Comparison of ENCODE assay signal across 2 cellular contexts in the genomic region with DNA sequence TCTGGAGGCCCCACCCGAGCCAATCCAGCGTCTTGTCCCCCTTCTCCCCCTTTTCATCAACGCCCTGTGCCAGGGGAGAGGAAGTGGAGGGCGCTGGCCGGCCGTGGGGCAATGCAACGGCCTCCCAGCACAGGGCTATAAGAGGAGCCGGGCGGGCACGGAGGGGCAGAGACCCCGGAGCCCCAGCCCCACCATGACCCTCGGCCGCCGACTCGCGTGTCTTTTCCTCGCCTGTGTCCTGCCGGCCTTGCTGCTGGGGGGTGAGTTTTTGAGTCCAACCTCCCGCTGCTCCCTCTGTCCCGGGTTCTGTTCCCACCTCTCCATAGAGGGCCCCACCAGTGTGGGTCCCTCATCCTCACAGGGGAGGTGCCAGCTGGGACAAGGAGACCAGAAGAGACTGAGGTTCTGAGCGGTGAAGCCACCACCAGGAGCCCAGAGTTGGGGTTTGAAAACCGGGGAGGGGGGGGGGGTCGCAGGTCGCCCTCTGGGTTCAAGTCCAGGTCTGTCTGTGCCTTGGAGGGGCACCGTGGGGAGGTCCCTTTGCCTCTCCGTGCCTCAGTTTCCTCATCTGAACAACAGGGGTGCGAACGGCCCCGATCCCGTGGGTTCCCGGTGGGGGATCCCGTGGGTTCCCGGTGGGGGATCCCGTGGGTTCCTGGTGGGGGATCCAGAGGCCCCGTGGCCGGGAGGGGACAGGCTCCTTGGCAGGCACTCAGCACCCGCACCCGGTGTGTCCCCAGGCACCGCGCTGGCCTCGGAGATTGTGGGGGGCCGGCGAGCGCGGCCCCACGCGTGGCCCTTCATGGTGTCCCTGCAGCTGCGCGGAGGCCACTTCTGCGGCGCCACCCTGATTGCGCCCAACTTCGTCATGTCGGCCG.
TF ChIP-seq lines count a peak whose summit lies in the region.

Gene ELANE (plus strand): TSS at position 168 of the 878 bp plus-strand sequence. CDS start 26 bp downstream, at position 194.

TF ChIP-seq in liver, 16 proteins besides CTCF, POLR2A, EP300 and RAD21:
- no peak for TF ChIP-seq REST (IDR thresholded peaks at IDR 0.05)
- no peak for TF ChIP-seq EGR1 (IDR thresholded peaks at IDR 0.05; ENCODE audit: low read depth in 2 of 2)
- TF ChIP-seq, protein P1, sequence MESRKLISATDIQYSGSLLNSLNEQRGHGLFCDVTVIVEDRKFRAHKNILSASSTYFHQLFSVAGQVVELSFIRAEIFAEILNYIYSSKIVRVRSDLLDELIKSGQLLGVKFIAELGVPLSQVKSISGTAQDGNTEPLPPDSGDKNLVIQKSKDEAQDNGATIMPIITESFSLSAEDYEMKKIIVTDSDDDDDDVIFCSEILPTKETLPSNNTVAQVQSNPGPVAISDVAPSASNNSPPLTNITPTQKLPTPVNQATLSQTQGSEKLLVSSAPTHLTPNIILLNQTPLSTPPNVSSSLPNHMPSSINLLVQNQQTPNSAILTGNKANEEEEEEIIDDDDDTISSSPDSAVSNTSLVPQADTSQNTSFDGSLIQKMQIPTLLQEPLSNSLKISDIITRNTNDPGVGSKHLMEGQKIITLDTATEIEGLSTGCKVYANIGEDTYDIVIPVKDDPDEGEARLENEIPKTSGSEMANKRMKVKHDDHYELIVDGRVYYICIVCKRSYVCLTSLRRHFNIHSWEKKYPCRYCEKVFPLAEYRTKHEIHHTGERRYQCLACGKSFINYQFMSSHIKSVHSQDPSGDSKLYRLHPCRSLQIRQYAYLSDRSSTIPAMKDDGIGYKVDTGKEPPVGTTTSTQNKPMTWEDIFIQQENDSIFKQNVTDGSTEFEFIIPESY (IDR thresholded peaks at IDR 0.05) = no peak
- no peak for TF ChIP-seq NR2F2 (IDR thresholded peaks at IDR 0.05)
- no peak for TF ChIP-seq RXRA (IDR thresholded peaks at IDR 0.05)
- TF ChIP-seq YY1 (IDR thresholded peaks at IDR 0.05) = no peak
- TF ChIP-seq FOXA2 (IDR thresholded peaks at IDR 0.05) = no peak
- TF ChIP-seq SP1 (IDR thresholded peaks at IDR 0.05) = no peak
- TF ChIP-seq, protein P2, sequence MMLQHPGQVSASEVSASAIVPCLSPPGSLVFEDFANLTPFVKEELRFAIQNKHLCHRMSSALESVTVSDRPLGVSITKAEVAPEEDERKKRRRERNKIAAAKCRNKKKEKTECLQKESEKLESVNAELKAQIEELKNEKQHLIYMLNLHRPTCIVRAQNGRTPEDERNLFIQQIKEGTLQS (IDR thresholded peaks at IDR 0.05) = no peak

TF ChIP-seq in HepG2, 621 proteins besides CTCF, POLR2A, EP300 and RAD21:
- no peak for TF ChIP-seq ZNF670 (CRISPR knock-in tag; IDR thresholded peaks at IDR 0.05; ENCODE audit: borderline replicate concordance)
- no peak for TF ChIP-seq TAF15 (IDR thresholded peaks at IDR 0.05; ENCODE audit: low read depth, low read length, poor library complexity, severe bottlenecking)
- TF ChIP-seq, protein P3, sequence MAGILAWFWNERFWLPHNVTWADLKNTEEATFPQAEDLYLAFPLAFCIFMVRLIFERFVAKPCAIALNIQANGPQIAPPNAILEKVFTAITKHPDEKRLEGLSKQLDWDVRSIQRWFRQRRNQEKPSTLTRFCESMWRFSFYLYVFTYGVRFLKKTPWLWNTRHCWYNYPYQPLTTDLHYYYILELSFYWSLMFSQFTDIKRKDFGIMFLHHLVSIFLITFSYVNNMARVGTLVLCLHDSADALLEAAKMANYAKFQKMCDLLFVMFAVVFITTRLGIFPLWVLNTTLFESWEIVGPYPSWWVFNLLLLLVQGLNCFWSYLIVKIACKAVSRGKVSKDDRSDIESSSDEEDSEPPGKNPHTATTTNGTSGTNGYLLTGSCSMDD (CRISPR knock-in tag; IDR thresholded peaks at IDR 0.05) = no peak
- TF ChIP-seq ZNF251 (CRISPR knock-in tag; IDR thresholded peaks at IDR 0.05) = no peak
- TF ChIP-seq ADNP (CRISPR knock-in tag; IDR thresholded peaks at IDR 0.05) = no peak
- TF ChIP-seq, protein P4, sequence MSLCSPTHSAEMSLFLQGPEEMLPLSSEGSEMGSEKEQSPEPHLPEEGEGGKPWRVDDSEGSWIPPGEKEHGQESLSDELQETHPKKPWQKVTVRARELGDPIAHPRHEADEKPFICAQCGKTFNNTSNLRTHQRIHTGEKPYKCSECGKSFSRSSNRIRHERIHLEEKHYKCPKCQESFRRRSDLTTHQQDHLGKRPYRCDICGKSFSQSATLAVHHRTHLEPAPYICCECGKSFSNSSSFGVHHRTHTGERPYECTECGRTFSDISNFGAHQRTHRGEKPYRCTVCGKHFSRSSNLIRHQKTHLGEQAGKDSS (CRISPR knock-in tag; IDR thresholded peaks at IDR 0.05; ENCODE audit: borderline replicate concordance, low read depth) = no peak
- no peak for TF ChIP-seq ZNF343 (CRISPR knock-in tag; IDR thresholded peaks at IDR 0.05)
- TF ChIP-seq KDM5A (IDR thresholded peaks at IDR 0.05; ENCODE audit: borderline replicate concordance, low read length) = no peak
- TF ChIP-seq PLRG1 (conservative IDR thresholded peaks at IDR 0.05) = no peak
- TF ChIP-seq KDM6A (CRISPR knock-in tag; IDR thresholded peaks at IDR 0.05; ENCODE audit: low read depth) = no peak
- no peak for TF ChIP-seq SNAPC2 (CRISPR knock-in tag; IDR thresholded peaks at IDR 0.05)
- no peak for TF ChIP-seq ZNF615 (CRISPR knock-in tag; IDR thresholded peaks at IDR 0.05; ENCODE audit: borderline replicate concordance)
- TF ChIP-seq, protein P5, sequence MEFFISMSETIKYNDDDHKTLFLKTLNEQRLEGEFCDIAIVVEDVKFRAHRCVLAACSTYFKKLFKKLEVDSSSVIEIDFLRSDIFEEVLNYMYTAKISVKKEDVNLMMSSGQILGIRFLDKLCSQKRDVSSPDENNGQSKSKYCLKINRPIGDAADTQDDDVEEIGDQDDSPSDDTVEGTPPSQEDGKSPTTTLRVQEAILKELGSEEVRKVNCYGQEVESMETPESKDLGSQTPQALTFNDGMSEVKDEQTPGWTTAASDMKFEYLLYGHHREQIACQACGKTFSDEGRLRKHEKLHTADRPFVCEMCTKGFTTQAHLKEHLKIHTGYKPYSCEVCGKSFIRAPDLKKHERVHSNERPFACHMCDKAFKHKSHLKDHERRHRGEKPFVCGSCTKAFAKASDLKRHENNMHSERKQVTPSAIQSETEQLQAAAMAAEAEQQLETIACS (CRISPR knock-in tag; IDR thresholded peaks at IDR 0.05) = no peak
- no peak for TF ChIP-seq TBX3 (IDR thresholded peaks at IDR 0.05; ENCODE audit: borderline replicate concordance)
